Comparison of ENCODE assay signal across 13 cellular contexts in genomic region chr22:46931414-46931813, GRCh38.
DNase-seq lines count a peak whose midpoint lies in the region; FAIRE-seq and TF ChIP-seq lines count a peak whose summit lies in the region.
"Had no signal": no experiment of that assay in that cellular context is flagged by ENCODE, and none has a peak within 500 bp of the region (broad histone marks: within the 10 kb centered on the region; RNA-seq: fewer than 3 reads in every experiment).

No MANE protein-coding gene starts in this region.

- H3K27me3 Mint-ChIP-seq in IgD-negative memory B cell (no peaks in the 10 kb centered on the region), nephron progenitor cell (ENCODE audit: low read depth, poor library complexity) (no peaks in the 10 kb centered on the region)
- H3K27me3 Mint-ChIP-seq: CD4-positive, alpha-beta T cell had no signal

- H3K79me2 ChIP-seq in keratinocyte (ENCODE audit: control insufficient read depth, insufficient read depth, low read length): peaks cover 7% of the 10 kb centered on the region

- H3K9me3 Mint-ChIP-seq in IgD-negative memory B cell (no peaks in the 10 kb centered on the region), nephron progenitor cell (peaks cover 5% of the 10 kb centered on the region)
- H3K9me3 Mint-ChIP-seq: CD4-positive, alpha-beta T cell had no signal

- H3K4me1 Mint-ChIP-seq in IgD-negative memory B cell (peaks cover 13 to 17% (median 15%) of the 10 kb centered on the region in 3 donors), nephron progenitor cell (peaks cover 43% of the 10 kb centered on the region)

- dilution Hi-C loops in keratinocyte (cut with MboI; ENCODE audit: extremely low pct_ligation_motif_present, low sequenced_read_pairs): no loop called here

- H4K20me1 ChIP-seq in keratinocyte (ENCODE audit: control insufficient read depth, extremely low read depth, insufficient read depth, low read length): no peaks in the 10 kb centered on the region

- H3K4me2 ChIP-seq in keratinocyte (ENCODE audit: control insufficient read depth, extremely low read depth, insufficient read depth, low read depth, low read length): no peak overlapping the region

- H3K4me3 Mint-ChIP-seq in IgD-negative memory B cell (no peak overlapping the region), nephron progenitor cell (no peak overlapping the region)
- H3K4me3 Mint-ChIP-seq: CD4-positive, alpha-beta T cell had no signal

- H3K27ac Mint-ChIP-seq in IgD-negative memory B cell (peak overlapping the region in 2 of 3 donors; percentile 10 to 52), nephron progenitor cell (no peak overlapping the region)
- H3K27ac Mint-ChIP-seq: CD4-positive, alpha-beta T cell had no signal

- TF ChIP-seq CTCF in C4-2B (conservative IDR thresholded peaks at IDR 0.05) (peak; percentile 19), brain microvascular endothelial cell (IDR thresholded peaks at IDR 0.05; ENCODE audit: low read depth, low read length, missing control alignments) (peak; percentile 64), keratinocyte (optimal IDR thresholded peaks at IDR 0.05 in 1 of 3, IDR thresholded peaks at IDR 0.05 in 1 of 3, conservative IDR thresholded peaks at IDR 0.05 in 1 of 3; ENCODE audit: extremely low read depth in 1 of 3, insufficient read depth in 2 of 3, low read length in 3 of 3) (peak; percentile 25 to 60 (median 50)), nephron progenitor cell (IDR thresholded peaks at IDR 0.05) (no peak)

- in situ Hi-C loops in brain microvascular endothelial cell (cut with HindIII; ENCODE audit: low pct_ligation_motif_present, low sequenced_read_pairs): no loop called here

- no peak overlapping the region for H3K9ac ChIP-seq in keratinocyte (ENCODE audit: control insufficient read depth, extremely low read depth, insufficient read depth, low read length)

- no peak for FAIRE-seq in keratinocyte (lab: Jason Lieb, UNC)
- FAIRE-seq: TTC549 had no signal

- H3K27ac ChIP-seq in C4-2B (no peak overlapping the region), brain microvascular endothelial cell (peak overlapping the region; percentile 85), keratinocyte (ENCODE audit: control insufficient read depth, insufficient read depth, low read length) (peak overlapping the region; percentile 54)

- H3K36me3 ChIP-seq in brain microvascular endothelial cell (replicated peaks) (no peaks in the 10 kb centered on the region), keratinocyte (ENCODE audit: control insufficient read depth in 2 of 2, extremely low read depth in 1 of 2, insufficient read depth in 2 of 2, low read length in 2 of 2) (peaks cover 0 to 2% of the 10 kb centered on the region in 2 experiments)

- no peak overlapping the region for H3K4me3 ChIP-seq in brain microvascular endothelial cell (ENCODE audit: low read depth, low read length)
- no peak overlapping the region for H3K4me3 ChIP-seq in keratinocyte (ENCODE audit: control insufficient read depth in 2 of 3, extremely low read depth in 1 of 3, insufficient read depth in 2 of 3, low read depth in 1 of 3, low read length in 3 of 3)

- no peak overlapping the region for H2AFZ ChIP-seq in keratinocyte (ENCODE audit: control insufficient read depth, low read length)

- DNase-seq in brain microvascular endothelial cell: peak; percentile 23
- DNase-seq in keratinocyte (ENCODE audit: low read depth, low spot score): no peak
- DNase-seq in nephron progenitor cell: no peak
- DNase-seq in RPMI8226: no peak
- DNase-seq in stimulated activated CD4-positive, alpha-beta T cell treated with anti-CD3 and anti-CD28 coated beads, Interleukin-2, amount 100 ng/mL, for 24 hours: no peak
- no peak for DNase-seq in DMS153 treated with DMSO at 0.1 percent for 48 hours (lab: John Stamatoyannopoulos, UW; ENCODE audit: unreplicated experiment)
- DNase-seq: CD4-positive, alpha-beta T cell; effector CD8-positive, alpha-beta T cell; hippocampal formation; NCI-H446 had no signal

- H3K9me1 ChIP-seq in keratinocyte (ENCODE audit: control insufficient read depth, extremely low read depth, insufficient read depth, low read length): no peaks in the 10 kb centered on the region

- peaks cover 33% of the 10 kb centered on the region for H3K4me1 ChIP-seq in keratinocyte (ENCODE audit: control insufficient read depth, extremely low read depth, insufficient read depth, low read length)

- H3K27me3 ChIP-seq in brain microvascular endothelial cell (replicated peaks) (no peaks in the 10 kb centered on the region), keratinocyte (ENCODE audit: control insufficient read depth, extremely low read depth, insufficient read depth, low read length) (no peaks in the 10 kb centered on the region)

- H3K36me3 Mint-ChIP-seq in IgD-negative memory B cell (no peaks in the 10 kb centered on the region), nephron progenitor cell (ENCODE audit: low read depth) (peaks cover 51% of the 10 kb centered on the region)

- no peaks in the 10 kb centered on the region for H3K9me3 ChIP-seq in keratinocyte (ENCODE audit: control insufficient read depth, low read depth, low read length)
